Comparison of ENCODE assay signal across 1 cellular context in genomic region chr6:37302086-37302686, GRCh38.
TF ChIP-seq lines count a peak whose summit lies in the region.

No MANE protein-coding gene starts in this region.

TF ChIP-seq in K562, 482 proteins besides CTCF, POLR2A, EP300 and RAD21 (continued from another document and continues in another):
- TF ChIP-seq MITF (IDR thresholded peaks at IDR 0.05): peak; percentile 81; the same call in 1 of the 2 replicates
- TF ChIP-seq ATF6 (CRISPR knock-in tag; IDR thresholded peaks at IDR 0.05): no peak
- TF ChIP-seq SIX5 (IDR thresholded peaks at IDR 0.05; ENCODE audit: borderline replicate concordance in 1 of 2, insufficient read depth in 1 of 2, low read depth in 1 of 2, low read length in 2 of 2): no peak
- no peak for TF ChIP-seq RFX5 (IDR thresholded peaks at IDR 0.05; ENCODE audit: low read depth, low read length)
- peak; percentile 97 for TF ChIP-seq ZNF583 (CRISPR knock-in tag; IDR thresholded peaks at IDR 0.05)
- TF ChIP-seq SMC3 (conservative IDR thresholded peaks at IDR 0.05; ENCODE audit: insufficient read depth, low read depth, low read length): no peak
- TF ChIP-seq NEUROD1 (IDR thresholded peaks at IDR 0.05; ENCODE audit: borderline replicate concordance, low read depth, low read length, partially characterized antibody): peak; percentile 95
- TF ChIP-seq PTTG1 (tag; IDR thresholded peaks at IDR 0.05; ENCODE audit: low read depth): peak; percentile 45; the same call in 1 of the 2 replicates
- TF ChIP-seq TSC22D4 (tag; IDR thresholded peaks at IDR 0.05): no peak
- no peak for TF ChIP-seq COPS2 (conservative IDR thresholded peaks at IDR 0.05)
- no peak for TF ChIP-seq AFF4 (CRISPR knock-in tag; IDR thresholded peaks at IDR 0.05)
- TF ChIP-seq CREB3L1 (IDR thresholded peaks at IDR 0.05; ENCODE audit: borderline replicate concordance, low read depth): peak; percentile 62; the same call in 1 of the 2 replicates
- no peak for TF ChIP-seq ZBTB1 (CRISPR knock-in tag; IDR thresholded peaks at IDR 0.05; ENCODE audit: borderline replicate concordance, low read depth)
- no peak for TF ChIP-seq RBM22 (IDR thresholded peaks at IDR 0.05; ENCODE audit: low read depth, low read length, poor library complexity, severe bottlenecking)
- no peak for TF ChIP-seq PBX2 (CRISPR knock-in tag; IDR thresholded peaks at IDR 0.05; ENCODE audit: low read depth)
- TF ChIP-seq PBX2 (tag; conservative IDR thresholded peaks at IDR 0.05; ENCODE audit: low read depth): peak; percentile 73; the same call in 1 of the 2 replicates
- no peak for TF ChIP-seq POLR3G (IDR thresholded peaks at IDR 0.05; ENCODE audit: extremely low read depth, insufficient read length, insufficient replicate concordance)
- TF ChIP-seq NR0B1 (IDR thresholded peaks at IDR 0.05; ENCODE audit: partially characterized antibody): no peak
- TF ChIP-seq EHMT2 (IDR thresholded peaks at IDR 0.05): no peak
- no peak for TF ChIP-seq ZNF511 (CRISPR knock-in tag; IDR thresholded peaks at IDR 0.05)
- TF ChIP-seq ZNF398 (CRISPR knock-in tag; IDR thresholded peaks at IDR 0.05): no peak
- TF ChIP-seq NR3C1 (CRISPR knock-in tag; IDR thresholded peaks at IDR 0.05): no peak
- TF ChIP-seq XRCC4 (IDR thresholded peaks at IDR 0.05; ENCODE audit: extremely low read depth, insufficient read depth, insufficient read length): no peak
- peak; percentile 99 for TF ChIP-seq TARDBP (IDR thresholded peaks at IDR 0.05)
- TF ChIP-seq E2F6 (IDR thresholded peaks at IDR 0.05; ENCODE audit: borderline replicate concordance in 1 of 2, extremely low read depth in 1 of 2, insufficient read depth in 1 of 2, insufficient read length in 1 of 2, low read depth in 1 of 2, low read length in 1 of 2, poor library complexity in 1 of 2, severe bottlenecking in 1 of 2): no peak
- TF ChIP-seq NFXL1 (CRISPR knock-in tag; IDR thresholded peaks at IDR 0.05): 0 out of 2 replicates have a peak, but pooled peaks have one; percentile 26
- no peak for TF ChIP-seq MLX (CRISPR knock-in tag; conservative IDR thresholded peaks at IDR 0.05)
- peak; percentile 93; the same call in 1 of the 2 replicates for TF ChIP-seq HIVEP1 (CRISPR knock-in tag; IDR thresholded peaks at IDR 0.05)
- no peak for TF ChIP-seq CBX2 (IDR thresholded peaks at IDR 0.05; ENCODE audit: insufficient read depth, low read length, poor library complexity, severe bottlenecking)
- peak; percentile 96 for TF ChIP-seq ERF (CRISPR knock-in tag; IDR thresholded peaks at IDR 0.05)
- TF ChIP-seq ZNF445 (CRISPR knock-in tag; IDR thresholded peaks at IDR 0.05; ENCODE audit: low read depth): peak; percentile 83
- no peak for TF ChIP-seq SIRT6 (IDR thresholded peaks at IDR 0.05; ENCODE audit: low read depth, low read length)
